ENCODE assay signal across 21 cellular contexts in the genomic region with DNA sequence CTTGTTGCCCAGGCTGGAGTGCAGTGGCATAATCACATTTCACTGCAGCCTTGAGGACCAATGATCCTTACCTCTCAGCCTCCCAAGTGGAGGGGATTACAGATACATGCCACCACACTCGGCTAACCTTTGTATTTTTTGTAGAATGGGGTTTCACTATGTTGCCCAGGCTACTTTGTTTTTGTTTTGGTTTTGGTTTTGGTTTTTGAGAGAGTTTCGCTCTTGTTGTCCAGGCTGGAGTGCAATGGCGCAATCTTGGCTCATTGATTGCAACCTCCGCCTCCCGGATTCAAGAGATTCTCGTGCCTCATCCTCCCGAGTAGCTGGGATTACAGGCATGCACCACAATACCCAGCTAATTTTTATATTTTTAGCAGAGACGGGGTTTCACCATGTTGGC.
DNase-seq lines count a peak whose midpoint lies in the region; ATAC-seq, FAIRE-seq and TF ChIP-seq lines count a peak whose summit lies in the region.
"Had no signal": no experiment of that assay in that cellular context is flagged by ENCODE, and none has a peak within 500 bp of the region (broad histone marks: within the 10 kb centered on the region; RNA-seq: fewer than 3 reads in every experiment).

No MANE protein-coding gene starts in this region.

- no peak for DNase-seq in heart right ventricle
- no peak for DNase-seq in Right ventricle myocardium superior
- DNase-seq in MM.1S: peak; percentile 54
- DNase-seq in GM12878 (ENCODE audit: low read depth, low spot score): no peak
- DNase-seq in superior temporal gyrus (ENCODE audit: extremely low spot score): no peak
- no peak for DNase-seq in GM03348 (ENCODE audit: low spot score)
- DNase-seq: BE2C, DMS53, H9, HFFc6, KBM-7, NCI-H1092, NCI-H1436, NCI-H1930, NCI-H510A, T-cell had no signal

- H3K36me3 ChIP-seq in heart right ventricle (no peaks in the 10 kb centered on the region), MM.1S (replicated peaks; ENCODE audit: insufficient read depth, low read length) (no peaks in the 10 kb centered on the region), GM12878 (ENCODE audit: control insufficient read depth in 2 of 2, insufficient read depth in 2 of 2, low read length in 1 of 2) (no peaks in the 10 kb centered on the region)
- H3K36me3 ChIP-seq: BE2C had no signal

- no peaks in the 10 kb centered on the region for H3K79me2 ChIP-seq in MM.1S (ENCODE audit: low read length)
- H3K79me2 ChIP-seq in GM12878 (ENCODE audit: control insufficient read depth, insufficient read depth, low read length): no peaks in the 10 kb centered on the region

- no peak overlapping the region for H3K9ac ChIP-seq in MM.1S (ENCODE audit: low read length)
- no peak overlapping the region for H3K9ac ChIP-seq in GM12878 (ENCODE audit: control insufficient read depth, insufficient read depth, low read length)

- no peak for TF ChIP-seq EP300 in GM12878 (IDR thresholded peaks at IDR 0.05; ENCODE audit: borderline replicate concordance in 1 of 2, control insufficient read depth in 1 of 2, low read depth in 2 of 2, low read length in 2 of 2)

- H2AFZ ChIP-seq in MM.1S (ENCODE audit: low read length) (0 out of 2 replicates have a peak overlapping the region, but pooled peaks have one; percentile 19), GM12878 (ENCODE audit: control insufficient read depth, low read depth, low read length) (no peak overlapping the region)

- no peaks in the 10 kb centered on the region for H3K9me2 ChIP-seq in MM.1S (replicated peaks; ENCODE audit: insufficient read depth, low read length)

- WGBS in heart right ventricle, 2 donors: 47 to 78% methylated on average over 8 of the region's 8 CpGs
- WGBS in GM12878 (ENCODE audit: insufficient coverage, insufficient replicate concordance, low lambda C conversion rate, missing lambda C conversion rate): 31% methylated on average over 8 of the region's 8 CpGs

- intact Hi-C loops in heart right ventricle (cut with DNase I): loop anchor here in 3 of 10 donors (5.0 to 10.0 kb wide), 2 partner anchors 66 to 101 kb away; no protein-coding TSS in a partner anchor
- intact Hi-C loops in Right ventricle myocardium superior (cut with DNase I): loop anchor here (10.0 kb wide), 1 partner anchor 104 kb away; the partner anchor contains the start of gene BMP7
- intact Hi-C loops in GM12878 (cut with micrococcal nuclease; ENCODE audit: unreplicated experiment): no loop called here

- CTCF ChIA-PET in GM12878 (lab: Yijun Ruan, JAX): no interaction called here

- TF ChIP-seq RAD21 in GM12878 (IDR thresholded peaks at IDR 0.05; ENCODE audit: insufficient read depth, low read depth, low read length): no peak

- TF ChIP-seq POLR2A in GM12878 (IDR thresholded peaks at IDR 0.05; ENCODE audit: low read depth, low read length): no peak

- H3K4me2 ChIP-seq in MM.1S (ENCODE audit: low read depth, low read length) (peak overlapping the region; percentile 39; the same call in 1 of the 2 replicates), GM12878 (ENCODE audit: control insufficient read depth, insufficient read depth) (no peak overlapping the region)

- H4K20me1 ChIP-seq in MM.1S (ENCODE audit: insufficient read depth, low read length) (no peaks in the 10 kb centered on the region), GM12878 (ENCODE audit: control insufficient read depth, insufficient read depth) (no peaks in the 10 kb centered on the region; the same call in 1 of the 2 replicates)

- SMC1A ChIA-PET in GM12878 (lab: Charles Lee; ENCODE audit: uncharacterized antibody, unreplicated experiment): no interaction called here

- H3K4me3 ChIP-seq in heart right ventricle (peak overlapping the region in 7 of 10 donors; percentile 10 to 37 (median 28)), MM.1S (ENCODE audit: low read length) (no peak overlapping the region), GM12878 (no peak overlapping the region)

- FAIRE-seq in GM12878 (lab: Jason Lieb, UNC): no peak
- FAIRE-seq: D721Med, GM12891 had no signal

- H3K9me3 ChIP-seq in heart right ventricle (peaks cover 0 to 13% (median 0%) of the 10 kb centered on the region in 11 donors), MM.1S (replicated peaks; ENCODE audit: insufficient read depth, low read length) (no peaks in the 10 kb centered on the region), GM12878 (replicated peaks; ENCODE audit: control insufficient read depth, insufficient read depth, low read length) (no peaks in the 10 kb centered on the region; the same call in 2 of the 3 replicates)
- H3K9me3 ChIP-seq: BE2C had no signal

- RAD21 ChIA-PET in GM12878 (lab: Charles Lee; ENCODE audit: unreplicated experiment): no interaction called here

- no peak for TF ChIP-seq CTCF in heart right ventricle (IDR thresholded peaks at IDR 0.05)
- TF ChIP-seq CTCF in MM.1S (IDR thresholded peaks at IDR 0.05; ENCODE audit: low read length): no peak
- TF ChIP-seq CTCF in GM12878 (IDR thresholded peaks at IDR 0.05 in 2 of 3, conservative IDR thresholded peaks at IDR 0.05 in 1 of 3; ENCODE audit: control insufficient read depth in 2 of 3, extremely low read depth in 1 of 3, insufficient read depth in 1 of 3, low read depth in 3 of 3, low read length in 3 of 3): no peak

- H3K27me3 ChIP-seq in heart right ventricle (peaks cover 0 to 5% (median 0%) of the 10 kb centered on the region in 7 donors), MM.1S (replicated peaks; ENCODE audit: insufficient read depth, low read length) (no peaks in the 10 kb centered on the region), GM12878 (replicated peaks in 1 of 2; ENCODE audit: control insufficient read depth in 2 of 2, insufficient read depth in 2 of 2, low read length in 1 of 2) (peaks cover 0 to 3% of the 10 kb centered on the region in 2 experiments; a peak in 2 of 4 replicates)
- H3K27me3 ChIP-seq: BE2C had no signal

- ATAC-seq in heart right ventricle (no peak), Right ventricle myocardium superior (ENCODE audit: poor library complexity) (no peak), GM12878 (peak; percentile 31; the same call in 1 of the 3 replicates), HG02970 (IDR thresholded peaks at IDR 0.05; ENCODE audit: low FRiP score, unreplicated experiment) (no peak)
- ATAC-seq: SK-N-SH treated with all-trans-retinoic acid at 6 μM for 48 hours, T-cell had no signal

- H3F3A ChIP-seq in MM.1S (ENCODE audit: insufficient read depth, low read length): peaks cover 17% of the 10 kb centered on the region

- peak overlapping the region in 8 of 10 donors; percentile 36 to 91 (median 69) for H3K27ac ChIP-seq in heart right ventricle
- H3K27ac ChIP-seq in MM.1S (ENCODE audit: low read length): no peak overlapping the region
- H3K27ac ChIP-seq in GM12878 (ENCODE audit: control insufficient read depth, insufficient read depth): no peak overlapping the region
- H3K27ac ChIP-seq: HL-60 had no signal

- BruUV-seq in GM12878 (replicated peaks; lab: Mats Ljungman, UMichigan): no TSS peak

- in situ Hi-C loops in GM12878 (cut with MboI): no loop called here

- POLR2A ChIA-PET in GM12878 (lab: Charles Lee): no interaction called here

- H3K4me1 ChIP-seq in heart right ventricle (peaks cover 0 to 11% (median 0%) of the 10 kb centered on the region in 9 donors), MM.1S (ENCODE audit: low read length) (peaks cover 30% of the 10 kb centered on the region), GM12878 (ENCODE audit: control insufficient read depth, insufficient read depth, low read length) (no peaks in the 10 kb centered on the region)
- H3K4me1 ChIP-seq: BE2C had no signal

TF ChIP-seq in GM12878, 131 proteins besides CTCF, POLR2A, EP300 and RAD21:
- TF ChIP-seq BRCA1 (IDR thresholded peaks at IDR 0.05; ENCODE audit: low read depth, low read length) (no peak), ZNF622 (IDR thresholded peaks at IDR 0.05) (no peak), IRF4 (IDR thresholded peaks at IDR 0.05; ENCODE audit: low read depth, low read length) (no peak), PAX5 (IDR thresholded peaks at IDR 0.05; ENCODE audit: borderline replicate concordance, low read depth, low read length) (no peak), NFYA (IDR thresholded peaks at IDR 0.05; ENCODE audit: borderline replicate concordance, low read depth, low read length) (no peak), NR2F1 (conservative IDR thresholded peaks at IDR 0.05) (no peak), ESRRA (IDR thresholded peaks at IDR 0.05; ENCODE audit: low read length) (no peak), YY1 (IDR thresholded peaks at IDR 0.05; ENCODE audit: low read depth, low read length) (no peak), NR2C1 (IDR thresholded peaks at IDR 0.05) (no peak), ZNF217 (IDR thresholded peaks at IDR 0.05) (no peak), ZNF24 (IDR thresholded peaks at IDR 0.05) (no peak), NR2C2 (IDR thresholded peaks at IDR 0.05; ENCODE audit: borderline replicate concordance, control insufficient read depth, insufficient read length, low read depth) (no peak), ZSCAN29 (IDR thresholded peaks at IDR 0.05) (no peak), RUNX3 (IDR thresholded peaks at IDR 0.05; ENCODE audit: low read length) (no peak), TAF1 (IDR thresholded peaks at IDR 0.05; ENCODE audit: borderline replicate concordance, low read depth, low read length) (no peak)
- TF ChIP-seq, protein P1, sequence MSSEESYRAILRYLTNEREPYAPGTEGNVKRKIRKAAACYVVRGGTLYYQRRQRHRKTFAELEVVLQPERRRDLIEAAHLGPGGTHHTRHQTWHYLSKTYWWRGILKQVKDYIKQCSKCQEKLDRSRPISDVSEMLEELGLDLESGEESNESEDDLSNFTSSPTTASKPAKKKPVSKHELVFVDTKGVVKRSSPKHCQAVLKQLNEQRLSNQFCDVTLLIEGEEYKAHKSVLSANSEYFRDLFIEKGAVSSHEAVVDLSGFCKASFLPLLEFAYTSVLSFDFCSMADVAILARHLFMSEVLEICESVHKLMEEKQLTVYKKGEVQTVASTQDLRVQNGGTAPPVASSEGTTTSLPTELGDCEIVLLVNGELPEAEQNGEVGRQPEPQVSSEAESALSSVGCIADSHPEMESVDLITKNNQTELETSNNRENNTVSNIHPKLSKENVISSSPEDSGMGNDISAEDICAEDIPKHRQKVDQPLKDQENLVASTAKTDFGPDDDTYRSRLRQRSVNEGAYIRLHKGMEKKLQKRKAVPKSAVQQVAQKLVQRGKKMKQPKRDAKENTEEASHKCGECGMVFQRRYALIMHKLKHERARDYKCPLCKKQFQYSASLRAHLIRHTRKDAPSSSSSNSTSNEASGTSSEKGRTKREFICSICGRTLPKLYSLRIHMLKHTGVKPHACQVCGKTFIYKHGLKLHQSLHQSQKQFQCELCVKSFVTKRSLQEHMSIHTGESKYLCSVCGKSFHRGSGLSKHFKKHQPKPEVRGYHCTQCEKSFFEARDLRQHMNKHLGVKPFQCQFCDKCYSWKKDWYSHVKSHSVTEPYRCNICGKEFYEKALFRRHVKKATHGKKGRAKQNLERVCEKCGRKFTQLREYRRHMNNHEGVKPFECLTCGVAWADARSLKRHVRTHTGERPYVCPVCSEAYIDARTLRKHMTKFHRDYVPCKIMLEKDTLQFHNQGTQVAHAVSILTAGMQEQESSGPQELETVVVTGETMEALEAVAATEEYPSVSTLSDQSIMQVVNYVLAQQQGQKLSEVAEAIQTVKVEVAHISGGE (CRISPR knock-in tag; IDR thresholded peaks at IDR 0.05): no peak

Comparison
In these comparisons a context has a peak if more than half of its experiments do, and no peak if none do; other contexts are left out.
1. H3K27ac ChIP-seq: peak in heart right ventricle (8 of 10); none in MM.1S (single experiment) and GM12878 (single experiment).
2. H3K4me3 ChIP-seq: peak in heart right ventricle (7 of 10); none in MM.1S (single experiment) and GM12878 (single experiment).